ENCODE assay signal across 8 cellular contexts in genomic region chr14:93114713-93115068, GRCh38. TPM values are rescaled to one million over a fixed set of nuclear protein-coding genes. Genes with fewer than 3 reads are reported as not detected.
DNase-seq lines count a peak whose midpoint lies in the region; ATAC-seq lines count a peak whose summit lies in the region.

No MANE protein-coding gene starts in this region.

- DNase-seq in MG63 (no peak), naive B cell (no peak), RKO (ENCODE audit: low spot score) (no peak)

- peak overlapping the region; percentile 84 to 93 (median 90) for H3K4me3 Mint-ChIP-seq in naive B cell

- no peaks in the 10 kb centered on the region for H3K27me3 ChIP-seq in MG63
- H3K27me3 ChIP-seq in duodenal mucosa (ENCODE audit: control insufficient read depth in 1 of 2, insufficient read depth in 2 of 2, low read length in 2 of 2), result no peaks in the 10 kb centered on the region

- H3K27ac ChIP-seq in duodenal mucosa (ENCODE audit: low read depth, low read length), result peak overlapping the region; percentile 81

- H3K4me1 Mint-ChIP-seq in naive B cell, result peaks cover 26 to 43% (median 31%) of the 10 kb centered on the region in 3 donors

- peak; percentile 2 for ATAC-seq in GM18502 (IDR thresholded peaks at IDR 0.05; ENCODE audit: poor library complexity, unreplicated experiment)
- no peak for ATAC-seq in naive B cell (ENCODE audit: low read depth in 2 of 2)
- no peak for ATAC-seq in GM21786 (IDR thresholded peaks at IDR 0.05; ENCODE audit: unreplicated experiment)
- no peak for ATAC-seq in HG03025 (IDR thresholded peaks at IDR 0.05; ENCODE audit: low FRiP score, unreplicated experiment)
- ATAC-seq in HG03280 (IDR thresholded peaks at IDR 0.05; ENCODE audit: unreplicated experiment), result no peak

- H3K9me3 ChIP-seq in MG63 (no peaks in the 10 kb centered on the region), duodenal mucosa (ENCODE audit: control insufficient read depth in 1 of 2, low read length in 2 of 2) (no peaks in the 10 kb centered on the region)

- no peaks in the 10 kb centered on the region for H3K36me3 Mint-ChIP-seq in naive B cell

- H3K9ac ChIP-seq in duodenal mucosa (ENCODE audit: low read depth in 1 of 2, low read length in 2 of 2), result peak overlapping the region; percentile 88 to 95

- H3K27me3 Mint-ChIP-seq in naive B cell, result no peaks in the 10 kb centered on the region

- H3K4me1 ChIP-seq in duodenal mucosa (ENCODE audit: control insufficient read depth in 1 of 2, insufficient read depth in 2 of 2, low read length in 2 of 2), result peaks cover 32 to 37% of the 10 kb centered on the region in 2 donors

- H3K36me3 ChIP-seq in MG63 (no peaks in the 10 kb centered on the region), duodenal mucosa (ENCODE audit: control insufficient read depth in 1 of 2, insufficient read depth in 2 of 2, low read length in 2 of 2) (peaks cover 0 to 3% of the 10 kb centered on the region in 2 donors)

- peak overlapping the region in 4 of 6 donors; percentile 52 to 82 (median 69) for H3K27ac Mint-ChIP-seq in naive B cell

- peak overlapping the region; percentile 61 for H3K4me3 ChIP-seq in MG63
- H3K4me3 ChIP-seq in duodenal mucosa (ENCODE audit: low read depth in 1 of 2, low read length in 2 of 2), result peak overlapping the region; percentile 92

- H3K9me3 Mint-ChIP-seq in naive B cell, result no peaks in the 10 kb centered on the region

RNA-seq across cellular contexts. Expression of gene ITPK1, which starts 1.0 kb away (rescaled TPM):
- total RNA-seq in MG63 (2014; rRNA removed; shearing (Covaris generic); ENCODE audit: low replicate concordance), result 37.7 and 39.9 TPM in 2 replicates
- 10 to 100 TPM in 5 of 6 donors, 1 to 10 TPM in 1; 8.5 to 20.1 (median 16.2) TPM for polyA plus RNA-seq in naive B cell (ENCODE audit: low read depth in 6 of 6)
